In the genomic region with DNA sequence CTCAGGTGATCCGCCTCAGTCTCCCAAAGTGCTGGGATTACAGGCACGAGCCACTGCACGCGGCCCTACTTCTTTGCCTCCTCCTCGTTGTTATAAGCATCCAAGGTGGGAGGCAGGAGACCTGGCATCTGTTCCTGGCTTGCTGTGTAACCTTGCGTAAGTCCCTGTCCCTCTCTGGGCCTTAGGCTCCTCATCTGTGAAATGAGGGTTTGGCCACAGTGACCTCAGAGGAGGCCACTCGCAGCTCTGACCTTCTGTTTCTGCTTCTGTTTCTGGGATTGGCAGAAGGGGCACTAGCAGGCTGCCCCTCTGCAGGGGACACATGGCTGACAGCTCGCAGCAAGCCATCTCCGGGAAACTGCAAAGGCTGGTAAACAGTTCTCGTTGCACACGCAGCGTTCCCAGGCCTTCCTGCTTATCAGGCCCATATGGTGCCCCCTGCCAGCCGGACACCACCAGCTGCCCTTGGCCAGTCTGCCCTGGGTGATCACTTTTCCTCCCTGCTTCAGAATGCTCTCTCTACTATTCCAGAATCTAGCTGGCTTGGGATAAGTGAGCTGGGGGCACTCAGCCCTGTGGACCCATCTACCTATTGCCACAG, we compare ENCODE assay signal across 21 cellular contexts. TPM values are rescaled to one million over a fixed set of nuclear protein-coding genes. Genes with fewer than 3 reads are reported as not detected.
DNase-seq lines count a peak whose midpoint lies in the region; ATAC-seq, FAIRE-seq and TF ChIP-seq lines count a peak whose summit lies in the region.
"Had no signal": no experiment of that assay in that cellular context is flagged by ENCODE, and none has a peak within 500 bp of the region (broad histone marks: within the 10 kb centered on the region; RNA-seq: fewer than 3 reads in every experiment).

No MANE protein-coding gene starts in this region.

- H3K27me3 Mint-ChIP-seq in nephron (ENCODE audit: low read depth) (peaks cover 10% of the 10 kb centered on the region), type B pancreatic cell (peaks cover 10% of the 10 kb centered on the region)

- H3K79me2 ChIP-seq in HepG2 (ENCODE audit: insufficient read depth, low read length): no peaks in the 10 kb centered on the region

- 45% methylated on average over 13 of the region's 13 CpGs for WGBS in HepG2 (ENCODE audit: low lambda C conversion rate)
- 90% methylated on average over 5 of the region's 13 CpGs for WGBS in right lobe of liver (ENCODE audit: insufficient coverage, low coverage, low lambda C conversion rate, missing lambda C conversion rate)
- 65 to 78% (median 71%) methylated on average over 13 of the region's 13 CpGs for WGBS in psoas muscle, 3 donors

- no peaks in the 10 kb centered on the region for H4K20me1 ChIP-seq in HepG2 (ENCODE audit: insufficient read depth, low read length)

- peak overlapping the region; percentile 20 to 74 (median 59) for H3K4me3 Mint-ChIP-seq in nephron
- peak overlapping the region; percentile 67 for H3K4me3 Mint-ChIP-seq in type B pancreatic cell

- no peak overlapping the region for H3K9ac ChIP-seq in HepG2 (ENCODE audit: insufficient read depth, low read depth, low read length)
- H3K9ac ChIP-seq: GM23248 had no signal

- POLR2A ChIA-PET in HepG2 (lab: Yijun Ruan, JAX): no interaction called here

- no peak for TF ChIP-seq RAD21 in HepG2 (CRISPR knock-in tag; IDR thresholded peaks at IDR 0.05)

- in situ Hi-C loops in HepG2 (cut with HindIII; ENCODE audit: extremely low pct_ligation_motif_present, low pct_unique_long_range_greater_than_20kb): no loop called here

- CTCF ChIA-PET in HepG2 (lab: Yijun Ruan, JAX; ENCODE audit: low intra/inter-chr PET ratio, low total read pairs): no interaction called here

- no peak for DNase-seq in HepG2 (ENCODE audit: low spot score)
- no peak for DNase-seq in right lobe of liver
- DNase-seq in cerebellum (ENCODE audit: low spot score): peak; percentile 93
- DNase-seq in type B pancreatic cell (ENCODE audit: extremely low spot score, unreplicated experiment): no peak
- DNase-seq in head of caudate nucleus: no peak
- DNase-seq in psoas muscle: no peak
- DNase-seq in superior temporal gyrus (ENCODE audit: extremely low spot score): no peak
- DNase-seq: DMS79, GM23248, HCEC 1CT, Kasumi-1, NCI-H187 treated with DMSO at 0.1 percent for 48 hours, NCI-H2107, NCI-H446 treated with DMSO at 0.1 percent for 48 hours, NCI-H526 treated with DMSO at 0.1 percent for 48 hours, OCI-M1 had no signal

- H3K27ac Mint-ChIP-seq in nephron (no peak overlapping the region), type B pancreatic cell (peak overlapping the region; percentile 17)

- FAIRE-seq in HepG2 (lab: Jason Lieb, UNC): no peak
- FAIRE-seq: D721Med, GM12878 had no signal

- no peak for TF ChIP-seq POLR2A in HepG2 (IDR thresholded peaks at IDR 0.05; ENCODE audit: insufficient read depth in 1 of 2, low read depth in 2 of 2, low read length in 2 of 2)
- TF ChIP-seq POLR2A in right lobe of liver (IDR thresholded peaks at IDR 0.05): no peak

- no peak overlapping the region for H2AFZ ChIP-seq in HepG2 (ENCODE audit: low read length)
- H2AFZ ChIP-seq: GM23248 had no signal

- H3K4me1 ChIP-seq in HepG2 (ENCODE audit: insufficient read depth, low read length) (peaks cover 52% of the 10 kb centered on the region), right lobe of liver (peaks cover 0 to 6% (median 3%) of the 10 kb centered on the region in 4 donors), psoas muscle (peaks cover 15% of the 10 kb centered on the region)

- no peak for TF ChIP-seq CTCF in HepG2 (CRISPR knock-in tag; IDR thresholded peaks at IDR 0.05)
- TF ChIP-seq CTCF in right lobe of liver (IDR thresholded peaks at IDR 0.05): no peak
- TF ChIP-seq CTCF in nephron (IDR thresholded peaks at IDR 0.05; ENCODE audit: unreplicated experiment in 3 of 3): no peak
- no peak for TF ChIP-seq CTCF in type B pancreatic cell (conservative IDR thresholded peaks at IDR 0.05)
- no peak for TF ChIP-seq CTCF in psoas muscle (IDR thresholded peaks at IDR 0.05)

- H3K4me1 Mint-ChIP-seq in nephron (peaks cover 10% of the 10 kb centered on the region), type B pancreatic cell (ENCODE audit: unreplicated experiment) (peaks cover 4% of the 10 kb centered on the region)

- intact Hi-C loops in HepG2 (cut with micrococcal nuclease; ENCODE audit: unreplicated experiment) (no loop called here), right lobe of liver (cut with DNase I) (no loop called here), head of caudate nucleus (cut with DNase I) (no loop called here), psoas muscle (cut with DNase I) (no loop called here)

- H3K36me3 Mint-ChIP-seq in nephron (ENCODE audit: low read depth): no peaks in the 10 kb centered on the region
- H3K36me3 Mint-ChIP-seq in type B pancreatic cell: no peaks in the 10 kb centered on the region

- no peak overlapping the region for H3K27ac ChIP-seq in HepG2 (ENCODE audit: extremely low read length, insufficient read depth, low read length)
- H3K27ac ChIP-seq in right lobe of liver: no peak overlapping the region
- no peak overlapping the region for H3K27ac ChIP-seq in psoas muscle
- H3K27ac ChIP-seq: C4-2B, GM23248 had no signal

- H3K9me3 ChIP-seq in HepG2 (ENCODE audit: low read length) (no peaks in the 10 kb centered on the region), right lobe of liver (no peaks in the 10 kb centered on the region), psoas muscle (no peaks in the 10 kb centered on the region)

- H3K9me3 Mint-ChIP-seq in nephron (no peaks in the 10 kb centered on the region), type B pancreatic cell (no peaks in the 10 kb centered on the region)

- ATAC-seq in HepG2 (no peak), right lobe of liver (no peak), psoas muscle (no peak)
- ATAC-seq: GM12878, Right ventricle myocardium inferior had no signal

- peak overlapping the region; percentile 49 for H3K4me2 ChIP-seq in HepG2 (ENCODE audit: low read depth, low read length)

- no TSS peak for BruUV-seq in HepG2 (replicated peaks; lab: Mats Ljungman, UMichigan)

- H3K36me3 ChIP-seq in HepG2 (replicated peaks in 1 of 2; ENCODE audit: control insufficient read depth in 1 of 2, insufficient read depth in 2 of 2, low read length in 2 of 2) (no peaks in the 10 kb centered on the region), right lobe of liver (no peaks in the 10 kb centered on the region), psoas muscle (ENCODE audit: insufficient read depth in 1 of 2, low read depth in 1 of 2) (no peaks in the 10 kb centered on the region)

- TF ChIP-seq EP300 in HepG2 (IDR thresholded peaks at IDR 0.05; ENCODE audit: low read depth in 2 of 2, low read length in 2 of 2) (no peak), HepG2 (CRISPR knock-in tag; IDR thresholded peaks at IDR 0.05; ENCODE audit: borderline replicate concordance) (no peak)

- H3K4me3 ChIP-seq in HepG2 (replicated peaks in 1 of 3; ENCODE audit: insufficient read depth in 1 of 3, low read depth in 2 of 3, low read length in 3 of 3) (peak overlapping the region in 1 of 3 experiments; percentile 22; a peak in 1 of 6 replicates), right lobe of liver (no peak overlapping the region), psoas muscle (no peak overlapping the region)
- H3K4me3 ChIP-seq: GM12878, GM23248 had no signal

- H3K27me3 ChIP-seq in HepG2 (ENCODE audit: control insufficient read depth in 1 of 2, insufficient read depth in 2 of 2, low read length in 2 of 2): peaks cover 4 to 15% of the 10 kb centered on the region in 2 experiments
- H3K27me3 ChIP-seq in right lobe of liver: no peaks in the 10 kb centered on the region
- no peaks in the 10 kb centered on the region for H3K27me3 ChIP-seq in psoas muscle (ENCODE audit: insufficient read depth in 3 of 3, low read length in 2 of 3)

TF ChIP-seq in HepG2, 621 proteins besides CTCF, POLR2A, EP300 and RAD21 (continues in another document):
- TF ChIP-seq MEF2D (CRISPR knock-in tag; IDR thresholded peaks at IDR 0.05) (no peak), ZNF775 (CRISPR knock-in tag; IDR thresholded peaks at IDR 0.05; ENCODE audit: borderline replicate concordance) (no peak)

RNA-seq across cellular contexts. Expression of gene LDLRAP1, which starts 2.6 kb away (rescaled TPM):
- total RNA-seq in HepG2 (2016; rRNA removed; fragmentation: Illumina TruSeq; extraction: Trizol) (6.3 and 7.2 TPM in 2 replicates), right lobe of liver (10 to 100 TPM; 15.3 to 24.3 (median 16.7) TPM), cerebellum (3.1 TPM), type B pancreatic cell (ENCODE audit: low replicate concordance) (20.7 and 21.3 TPM in 2 replicates), psoas muscle (10 to 100 TPM; 10.1 to 12.9 (median 10.9) TPM)
- 1.6 and 1.8 TPM in 2 replicates for total RNA-seq in HepG2 (2016; cell fraction: cytosol; rRNA removed; fragmentation: Illumina TruSeq; extraction: Trizol; ENCODE audit: low read depth)
- 5.6 and 7.1 TPM in 2 replicates for total RNA-seq in HepG2 (2016; cell fraction: insoluble cytoplasmic fraction; rRNA removed; fragmentation: Illumina TruSeq; extraction: Trizol)
- 5.1 and 6.4 TPM in 2 replicates for total RNA-seq in HepG2 (2016; cell fraction: membrane; rRNA removed; fragmentation: Illumina TruSeq; extraction: Trizol)
- 4.2 and 4.7 TPM in 2 replicates for total RNA-seq in HepG2 (2016; cell fraction: nucleus; rRNA removed; fragmentation: Illumina TruSeq; extraction: Trizol)
- polyA plus RNA-seq in HepG2 (2011; rRNA removed) (12.1 and 13.7 TPM in 2 replicates), psoas muscle (10 to 100 TPM in 1 of 3 donors, 1 to 10 TPM in 2; 5.6 to 10.5 (median 6.7) TPM)
- polyA plus RNA-seq in HepG2 (2011; cell fraction: cytosol; rRNA removed): 9.5 and 10.4 TPM in 2 replicates
- 22.0 and 26.7 TPM in 2 replicates for polyA plus RNA-seq in HepG2 (2011; cell fraction: nucleus; rRNA removed)
- 7.7 and 7.8 TPM in 2 replicates for polyA plus RNA-seq in HepG2 (2012)
- polyA plus RNA-seq in HepG2 (2016; cell fraction: cytosol; fragmentation: Illumina TruSeq; extraction: Trizol; ENCODE audit: low read depth): 1.6 and 1.8 TPM in 2 replicates
- 7.0 and 8.1 TPM in 2 replicates for polyA plus RNA-seq in HepG2 (2016; cell fraction: insoluble cytoplasmic fraction; fragmentation: Illumina TruSeq; extraction: Trizol; ENCODE audit: low read depth)
- 4.6 and 4.8 TPM in 2 replicates for polyA plus RNA-seq in HepG2 (2016; cell fraction: membrane; fragmentation: Illumina TruSeq; extraction: Trizol; ENCODE audit: low read depth)
- polyA plus RNA-seq in HepG2 (2016; cell fraction: nucleus; fragmentation: Illumina TruSeq; extraction: Trizol; ENCODE audit: insufficient read depth, low read depth): 12.0 and 13.6 TPM in 2 replicates
- polyA minus RNA-seq in HepG2 (2011; rRNA and poly(A)+ RNA removed; ENCODE audit: low replicate concordance): 12.3 and 19.3 TPM in 2 replicates
- 6.8 and 10.5 TPM in 2 replicates for polyA minus RNA-seq in HepG2 (2011; cell fraction: cytosol; rRNA and poly(A)+ RNA removed)
- 6.1 and 6.2 TPM in 2 replicates for polyA minus RNA-seq in HepG2 (2011; cell fraction: nucleus; rRNA and poly(A)+ RNA removed)
